In genomic region chr19:51915324-51915867, GRCh38 we compare ENCODE assay signal across 20 cellular contexts. TPM values are rescaled to one million over a fixed set of nuclear protein-coding genes. Genes with fewer than 3 reads are reported as not detected.
A peak's percentile ranks its signal among the peaks of the same experiment; 100 is the strongest.
DNase-seq lines count a peak whose midpoint lies in the region; ATAC-seq, FAIRE-seq and TF ChIP-seq lines count a peak whose summit lies in the region.
"Had no signal": no experiment of that assay in that cellular context is flagged by ENCODE, and none has a peak within 500 bp of the region (broad histone marks: within the 10 kb centered on the region; RNA-seq: fewer than 3 reads in every experiment).

No MANE protein-coding gene starts in this region.

- H3K79me2 ChIP-seq in HCT116 (ENCODE audit: insufficient read depth, low read length) (no peaks in the 10 kb centered on the region), GM12878 (ENCODE audit: control insufficient read depth, insufficient read depth, low read length) (no peaks in the 10 kb centered on the region)

- TF ChIP-seq POLR2A in HCT116 (IDR thresholded peaks at IDR 0.05; ENCODE audit: borderline replicate concordance, extremely low read depth, insufficient read depth, insufficient read length): no peak
- no peak for TF ChIP-seq POLR2A in GM12878 (IDR thresholded peaks at IDR 0.05; ENCODE audit: low read depth, low read length)

- H3K4me2 ChIP-seq in HCT116 (ENCODE audit: low read length) (no peak overlapping the region), GM12878 (ENCODE audit: control insufficient read depth, insufficient read depth) (no peak overlapping the region)
- H3K4me2 ChIP-seq: A549 had no signal

- no peaks in the 10 kb centered on the region for H3K27me3 ChIP-seq in HCT116 (ENCODE audit: insufficient read depth, low read length)
- no peaks in the 10 kb centered on the region for H3K27me3 ChIP-seq in GM12878 (replicated peaks in 1 of 2; ENCODE audit: control insufficient read depth in 2 of 2, insufficient read depth in 2 of 2, low read length in 1 of 2)
- H3K27me3 ChIP-seq in liver (ENCODE audit: control insufficient read depth in 4 of 4, insufficient read depth in 4 of 4, low read length in 3 of 4): no peaks in the 10 kb centered on the region

- in situ Hi-C loops in GM12878 (cut with MboI): no loop called here

- SMC1A ChIA-PET in GM12878 (lab: Charles Lee; ENCODE audit: uncharacterized antibody, unreplicated experiment): no interaction called here

- CTCF ChIA-PET in HCT116 (lab: Charles Lee) (no interaction called here), GM12878 (lab: Yijun Ruan, JAX) (interaction anchor here (0.5 kb wide), 1 partner anchor 325 kb away, joined by 4 read pairs; no protein-coding TSS in a partner anchor)

- no peak overlapping the region for H3K27ac ChIP-seq in HCT116 (ENCODE audit: low read depth, low read length)
- no peak overlapping the region for H3K27ac ChIP-seq in GM12878 (ENCODE audit: control insufficient read depth, insufficient read depth)
- H3K27ac ChIP-seq in liver (ENCODE audit: low read depth in 1 of 2, low read length in 2 of 2): no peak overlapping the region
- H3K27ac ChIP-seq: 22Rv1, A549, HL-60 had no signal

- H3K4me1 ChIP-seq in HCT116 (ENCODE audit: control insufficient read depth in 1 of 2, insufficient read depth in 2 of 2, low read length in 2 of 2) (no peaks in the 10 kb centered on the region), GM12878 (ENCODE audit: control insufficient read depth, insufficient read depth, low read length) (no peaks in the 10 kb centered on the region), liver (ENCODE audit: control insufficient read depth in 4 of 4, insufficient read depth in 4 of 4, low read length in 3 of 4) (no peaks in the 10 kb centered on the region)
- H3K4me1 ChIP-seq: A549, HAP-1 had no signal

- DNase-seq in DMS53 (lab: John Stamatoyannopoulos, UW) (peak; percentile 33), DMS53 treated with DMSO at 0.1 percent for 48 hours (lab: John Stamatoyannopoulos, UW; ENCODE audit: unreplicated experiment) (no peak), HCT116 (ENCODE audit: low read depth, low spot score) (no peak), GM12878 (ENCODE audit: low read depth, low spot score) (no peak), kidney tubule cell (ENCODE audit: low spot score) (no peak), NCI-H1930 (lab: John Stamatoyannopoulos, UW) (no peak)
- no peak for DNase-seq in activated effector memory CD4-positive, alpha-beta T cell treated with Interleukin-2 at 50 U/mL for 16 hours
- DNase-seq: AML-193; CD4-positive, alpha-beta memory T cell; GOT3; HFFc6; IMR-90; KBM-7 had no signal

- no peak for TF ChIP-seq EP300 in GM12878 (IDR thresholded peaks at IDR 0.05; ENCODE audit: borderline replicate concordance in 1 of 2, control insufficient read depth in 1 of 2, low read depth in 2 of 2, low read length in 2 of 2)

- TF ChIP-seq CTCF in HCT116 (IDR thresholded peaks at IDR 0.05 in 2 of 3, conservative IDR thresholded peaks at IDR 0.05 in 1 of 3; ENCODE audit: borderline replicate concordance in 1 of 3, insufficient read depth in 1 of 3, low read depth in 2 of 3, low read length in 2 of 3): no peak
- no peak for TF ChIP-seq CTCF in GM12878 (IDR thresholded peaks at IDR 0.05 in 2 of 3, conservative IDR thresholded peaks at IDR 0.05 in 1 of 3; ENCODE audit: control insufficient read depth in 2 of 3, extremely low read depth in 1 of 3, insufficient read depth in 1 of 3, low read depth in 3 of 3, low read length in 3 of 3)
- no peak for TF ChIP-seq CTCF in liver (IDR thresholded peaks at IDR 0.05; ENCODE audit: low read depth, low read length, missing input control)

- 47% methylated on average over 5 of the region's 5 CpGs for WGBS in GM12878 (ENCODE audit: insufficient coverage, insufficient replicate concordance, low lambda C conversion rate, missing lambda C conversion rate)
- WGBS in liver: 76% methylated on average over 5 of the region's 5 CpGs

- H4K20me1 ChIP-seq in HCT116 (ENCODE audit: insufficient read depth) (no peaks in the 10 kb centered on the region), GM12878 (ENCODE audit: control insufficient read depth, insufficient read depth) (no peaks in the 10 kb centered on the region)

- peaks cover 30 to 35% of the 10 kb centered on the region in 2 experiments; a peak in 3 of 4 replicates for H3K9me3 ChIP-seq in HCT116 (ENCODE audit: control insufficient read depth in 1 of 2, insufficient read depth in 1 of 2, low read depth in 1 of 2, low read length in 2 of 2)
- peaks cover 23% of the 10 kb centered on the region for H3K9me3 ChIP-seq in GM12878 (replicated peaks; ENCODE audit: control insufficient read depth, insufficient read depth, low read length)
- peaks cover 31 to 70% (median 49%) of the 10 kb centered on the region in 4 donors for H3K9me3 ChIP-seq in liver (ENCODE audit: control insufficient read depth in 4 of 4, low read length in 3 of 4)

- no peak for ATAC-seq in HCT116
- no peak for ATAC-seq in GM12878
- ATAC-seq: A549 had no signal

- no peaks in the 10 kb centered on the region for H3K9me2 ChIP-seq in HCT116 (ENCODE audit: insufficient read depth)

- no peak for FAIRE-seq in GM12878 (lab: Jason Lieb, UNC)
- FAIRE-seq: A549, G401.6, GM12892 had no signal

- TF ChIP-seq RAD21 in HCT116 (IDR thresholded peaks at IDR 0.05; ENCODE audit: low read depth) (no peak), GM12878 (IDR thresholded peaks at IDR 0.05; ENCODE audit: insufficient read depth, low read depth, low read length) (no peak), liver (IDR thresholded peaks at IDR 0.05) (no peak)

- BruUV-seq in HCT116 (replicated peaks; lab: Mats Ljungman, UMichigan) (no TSS peak), GM12878 (replicated peaks; lab: Mats Ljungman, UMichigan) (no TSS peak)

- RAD21 ChIA-PET in HCT116 (lab: Charles Lee; ENCODE audit: low non-redundant PET in 1 of 2, low total read pairs in 2 of 2, uncharacterized antibody in 2 of 2, unreplicated experiment in 2 of 2): no interaction called here
- RAD21 ChIA-PET in GM12878 (lab: Charles Lee; ENCODE audit: unreplicated experiment): no interaction called here

- POLR2A ChIA-PET in HCT116 (lab: Charles Lee) (no interaction called here), GM12878 (lab: Charles Lee) (no interaction called here)

- H3K36me3 ChIP-seq in HCT116 (ENCODE audit: control insufficient read depth in 1 of 2, insufficient read depth in 2 of 2, low read length in 2 of 2): no peaks in the 10 kb centered on the region
- no peaks in the 10 kb centered on the region for H3K36me3 ChIP-seq in GM12878 (ENCODE audit: control insufficient read depth in 2 of 2, insufficient read depth in 2 of 2, low read length in 1 of 2)
- peaks cover 0 to 2% (median 0%) of the 10 kb centered on the region in 4 donors for H3K36me3 ChIP-seq in liver (ENCODE audit: control insufficient read depth in 4 of 4, insufficient read depth in 3 of 4, low read depth in 1 of 4, low read length in 3 of 4)
- H3K36me3 ChIP-seq: HAP-1 had no signal

- intact Hi-C loops in HCT116 (cut with micrococcal nuclease) (no loop called here), GM12878 (cut with micrococcal nuclease; ENCODE audit: unreplicated experiment) (no loop called here)

- H2AFZ ChIP-seq in HCT116 (ENCODE audit: low read depth, low read length, poor library complexity, severe bottlenecking) (no peak overlapping the region), GM12878 (ENCODE audit: control insufficient read depth, low read depth, low read length) (no peak overlapping the region)

- H3K4me3 ChIP-seq in HCT116 (replicated peaks in 1 of 2; ENCODE audit: low read depth in 1 of 2, low read length in 2 of 2) (no peak overlapping the region), GM12878 (no peak overlapping the region), liver (ENCODE audit: low read depth in 1 of 3, low read length in 3 of 3) (peak overlapping the region in 2 of 3 donors; percentile 50 to 63)
- H3K4me3 ChIP-seq: A549, HAP-1 had no signal

- no peak overlapping the region for H3K9ac ChIP-seq in HCT116 (ENCODE audit: low read length)
- H3K9ac ChIP-seq in GM12878 (ENCODE audit: control insufficient read depth, insufficient read depth, low read length): no peak overlapping the region
- no peak overlapping the region for H3K9ac ChIP-seq in liver (ENCODE audit: low read depth in 1 of 2, low read length in 2 of 2)

RNA-seq across cellular contexts. Expression of gene ZNF649, which starts 10.6 kb away (rescaled TPM):
- total RNA-seq in HCT116 (2021; ENCODE audit: unreplicated experiment) (7.3 TPM), GM12878 (2014; rRNA removed) (5.5 and 6.4 TPM in 2 replicates), GM12878 (2014; rRNA removed; fragmentation: Illumina TruSeq; extraction: Trizol) (9.7 TPM in 2 replicates), GM12878 (2021) (7.3 and 8.1 TPM in 2 replicates), liver (1 to 10 TPM; 4.2 to 5.0 TPM)
- 1.8 and 1.9 TPM in 2 replicates for polyA plus RNA-seq in HCT116 (2012)
- total RNA-seq in GM12878 (2013; cell fraction: nucleolus; rRNA removed): 100 and 104 TPM in 2 replicates
- polyA plus RNA-seq in GM12878 (2011; ENCODE audit: low read depth): 3.0 TPM
- polyA plus RNA-seq in GM12878 (2011; rRNA removed) (4.8 and 5.2 TPM in 2 replicates), GM12878 (2014; fragmentation: Illumina TruSeq; extraction: Trizol) (5.1 and 5.8 TPM in 2 replicates), GM12878 (2014; fragmentation: Nextera tagmentation; extraction: Ambion mirVana) (under 1 TPM; 0.87 to 0.88 TPM), GM12878 (2014; rRNA removed) (3.4 TPM in 2 replicates), GM12878 (2016; fragmentation: Nextera tagmentation; extraction: Ambion mirVana) (1 to 10 TPM; 4.3 to 4.7 TPM), liver (1 to 10 TPM in 1 of 2 donors, under 1 TPM in 1; 0.83 to 1.9 TPM)
- polyA plus RNA-seq in GM12878 (2011; cell fraction: cytosol; rRNA removed): 1.7 and 1.9 TPM in 2 replicates
- 6.6 and 7.9 TPM in 2 replicates for polyA plus RNA-seq in GM12878 (2011; cell fraction: nucleus; rRNA removed)
- 2.5 and 3.0 TPM in 2 replicates for polyA plus RNA-seq in GM12878 (2012)
- 11.9 and 16.2 TPM in 2 replicates for polyA minus RNA-seq in GM12878 (2011; rRNA and poly(A)+ RNA removed)
- polyA minus RNA-seq in GM12878 (2011; cell fraction: cytosol; rRNA and poly(A)+ RNA removed): 2.1 and 4.4 TPM in 2 replicates
- polyA minus RNA-seq in GM12878 (2011; cell fraction: nucleus; rRNA and poly(A)+ RNA removed): 16.8 and 22.4 TPM in 2 replicates

RNA-seq across cellular contexts. Expression of gene ZNF613, which starts 11.9 kb away (rescaled TPM):
- total RNA-seq in HCT116 (2021; ENCODE audit: unreplicated experiment) (2.2 TPM), GM12878 (2014; rRNA removed) (4.4 and 4.9 TPM in 2 replicates), GM12878 (2014; rRNA removed; fragmentation: Illumina TruSeq; extraction: Trizol) (6.9 and 7.8 TPM in 2 replicates), GM12878 (2021) (4.7 and 5.4 TPM in 2 replicates), liver (1 to 10 TPM; 2.6 to 2.8 TPM)
- 0.94 and 2.7 TPM in 2 replicates for polyA plus RNA-seq in HCT116 (2012)
- 12.4 and 15.0 TPM in 2 replicates for total RNA-seq in GM12878 (2013; cell fraction: nucleolus; rRNA removed)
- 2.1 TPM for polyA plus RNA-seq in GM12878 (2011; ENCODE audit: low read depth)
- polyA plus RNA-seq in GM12878 (2011; rRNA removed) (3.9 and 7.0 TPM in 2 replicates), GM12878 (2014; fragmentation: Illumina TruSeq; extraction: Trizol) (5.3 and 7.1 TPM in 2 replicates), GM12878 (2014; fragmentation: Nextera tagmentation; extraction: Ambion mirVana) (1 to 10 TPM; 3.3 to 5.1 TPM), GM12878 (2014; rRNA removed) (3.2 and 3.3 TPM in 2 replicates), GM12878 (2016; fragmentation: Nextera tagmentation; extraction: Ambion mirVana) (1 to 10 TPM; 5.8 to 7.1 TPM), liver (1 to 10 TPM; 1.1 to 1.3 TPM)
- polyA plus RNA-seq in GM12878 (2011; cell fraction: cytosol; rRNA removed): 2.5 and 4.1 TPM in 2 replicates
- 2.4 and 3.8 TPM in 2 replicates for polyA plus RNA-seq in GM12878 (2011; cell fraction: nucleus; rRNA removed)
- polyA plus RNA-seq in GM12878 (2012): 2.4 and 2.9 TPM in 2 replicates
- 7.9 and 13.4 TPM in 2 replicates for polyA minus RNA-seq in GM12878 (2011; rRNA and poly(A)+ RNA removed)
- polyA minus RNA-seq in GM12878 (2011; cell fraction: cytosol; rRNA and poly(A)+ RNA removed): 2.3 and 3.0 TPM in 2 replicates
- 3.9 TPM in 2 replicates for polyA minus RNA-seq in GM12878 (2011; cell fraction: nucleus; rRNA and poly(A)+ RNA removed)

RNA-seq across cellular contexts. Expression of gene ZNF577, which starts 27.6 kb away (rescaled TPM):
- total RNA-seq in HCT116 (2021; ENCODE audit: unreplicated experiment) (5.8 TPM), GM12878 (2014; rRNA removed) (5.6 and 6.0 TPM in 2 replicates), GM12878 (2014; rRNA removed; fragmentation: Illumina TruSeq; extraction: Trizol) (5.9 and 6.7 TPM in 2 replicates), GM12878 (2021) (4.3 and 6.1 TPM in 2 replicates), liver (1 to 10 TPM; 3.1 to 5.4 TPM)
- 1.7 and 2.9 TPM in 2 replicates for polyA plus RNA-seq in HCT116 (2012)
- total RNA-seq in GM12878 (2013; cell fraction: nucleolus; rRNA removed): 112 and 128 TPM in 2 replicates
- 0.68 TPM for polyA plus RNA-seq in GM12878 (2011; ENCODE audit: low read depth)
- polyA plus RNA-seq in GM12878 (2011; rRNA removed) (5.6 and 8.4 TPM in 2 replicates), GM12878 (2014; fragmentation: Illumina TruSeq; extraction: Trizol) (5.1 and 6.9 TPM in 2 replicates), GM12878 (2014; fragmentation: Nextera tagmentation; extraction: Ambion mirVana) (1 to 10 TPM; 1.0 to 1.4 TPM), GM12878 (2014; rRNA removed) (2.8 and 3.9 TPM in 2 replicates), GM12878 (2016; fragmentation: Nextera tagmentation; extraction: Ambion mirVana) (1 to 10 TPM; 2.9 TPM), liver (1 to 10 TPM; 2.0 to 2.6 TPM)
- 1.9 and 3.1 TPM in 2 replicates for polyA plus RNA-seq in GM12878 (2011; cell fraction: cytosol; rRNA removed)
- 14.3 and 15.2 TPM in 2 replicates for polyA plus RNA-seq in GM12878 (2011; cell fraction: nucleus; rRNA removed)
- 1.4 and 1.8 TPM in 2 replicates for polyA plus RNA-seq in GM12878 (2012)
- 9.2 and 10.6 TPM in 2 replicates for polyA minus RNA-seq in GM12878 (2011; rRNA and poly(A)+ RNA removed)
- polyA minus RNA-seq in GM12878 (2011; cell fraction: cytosol; rRNA and poly(A)+ RNA removed): 0.83 and 1.5 TPM in 2 replicates
- 12.6 and 19.0 TPM in 2 replicates for polyA minus RNA-seq in GM12878 (2011; cell fraction: nucleus; rRNA and poly(A)+ RNA removed)

Comparison
In these comparisons a context has a peak if more than half of its experiments do, and no peak if none do; other contexts are left out.
1. H3K4me3 ChIP-seq: peak in liver (2 of 3); none in HCT116 (0 of 2) and GM12878 (single experiment).